Comparison of ENCODE assay signal across 1 cellular context in genomic region chr9:99377790-99378775, GRCh38.
TF ChIP-seq lines count a peak whose summit lies in the region.

No MANE protein-coding gene starts in this region.

TF ChIP-seq in HepG2, 621 proteins besides CTCF, POLR2A, EP300 and RAD21 (continued from another document and continues in another):
- TF ChIP-seq ZGPAT (CRISPR knock-in tag; IDR thresholded peaks at IDR 0.05) (no peak), TEAD3 (CRISPR knock-in tag; optimal IDR thresholded peaks at IDR 0.05; ENCODE audit: borderline replicate concordance) (peak; percentile 39), ZNF382 (CRISPR knock-in tag; IDR thresholded peaks at IDR 0.05; ENCODE audit: borderline replicate concordance) (no peak), KAT2B (IDR thresholded peaks at IDR 0.05; ENCODE audit: borderline replicate concordance, low read depth, low read length) (no peak), CREB1 (IDR thresholded peaks at IDR 0.05) (no peak), CREB1 (CRISPR knock-in tag; IDR thresholded peaks at IDR 0.05) (no peak), ZFX (CRISPR knock-in tag; IDR thresholded peaks at IDR 0.05; ENCODE audit: low read depth) (no peak), NR2F2 (IDR thresholded peaks at IDR 0.05; ENCODE audit: borderline replicate concordance, low read depth) (peak; percentile 33; the same call in 1 of the 2 replicates), NFKBIZ (CRISPR knock-in tag; IDR thresholded peaks at IDR 0.05) (no peak), ZNF160 (CRISPR knock-in tag; IDR thresholded peaks at IDR 0.05) (no peak), ZFP36 (IDR thresholded peaks at IDR 0.05; ENCODE audit: borderline replicate concordance, low read depth, low read length, partially characterized antibody) (no peak), POGK (CRISPR knock-in tag; conservative IDR thresholded peaks at IDR 0.05) (no peak), NR2C2 (CRISPR knock-in tag; IDR thresholded peaks at IDR 0.05; ENCODE audit: borderline replicate concordance) (no peak), ZMAT3 (CRISPR knock-in tag; conservative IDR thresholded peaks at IDR 0.05) (no peak), DMAP1 (CRISPR knock-in tag; IDR thresholded peaks at IDR 0.05) (no peak), ZNF670 (CRISPR knock-in tag; IDR thresholded peaks at IDR 0.05; ENCODE audit: borderline replicate concordance) (no peak), HNF4A (CRISPR knock-in tag; IDR thresholded peaks at IDR 0.05) (peak; percentile 44; the same call in 1 of the 2 replicates), SIN3B (IDR thresholded peaks at IDR 0.05; ENCODE audit: low read length) (no peak), XBP1 (CRISPR knock-in tag; IDR thresholded peaks at IDR 0.05) (no peak), ZNF333 (CRISPR knock-in tag; IDR thresholded peaks at IDR 0.05; ENCODE audit: borderline replicate concordance) (no peak), TIGD3 (CRISPR knock-in tag; IDR thresholded peaks at IDR 0.05; ENCODE audit: borderline replicate concordance) (no peak), ARID5B (CRISPR knock-in tag; IDR thresholded peaks at IDR 0.05) (no peak), MTF1 (CRISPR knock-in tag; IDR thresholded peaks at IDR 0.05) (no peak), THRA (CRISPR knock-in tag; IDR thresholded peaks at IDR 0.05; ENCODE audit: borderline replicate concordance) (peak; percentile 92; the same call in 1 of the 2 replicates), NCOA2 (CRISPR knock-in tag; IDR thresholded peaks at IDR 0.05) (peak; percentile 34; the same call in 1 of the 2 replicates), SNAI1 (CRISPR knock-in tag; IDR thresholded peaks at IDR 0.05; ENCODE audit: borderline replicate concordance) (no peak), PREB (CRISPR knock-in tag; IDR thresholded peaks at IDR 0.05) (no peak), ZNF878 (CRISPR knock-in tag; IDR thresholded peaks at IDR 0.05) (no peak), ZSCAN22 (CRISPR knock-in tag; IDR thresholded peaks at IDR 0.05) (no peak), SP140L (CRISPR knock-in tag; IDR thresholded peaks at IDR 0.05; ENCODE audit: borderline replicate concordance) (no peak), SOX5 (CRISPR knock-in tag; IDR thresholded peaks at IDR 0.05; ENCODE audit: borderline replicate concordance) (peak; percentile 42; the same call in 1 of the 2 replicates), GFI1 (CRISPR knock-in tag; IDR thresholded peaks at IDR 0.05; ENCODE audit: borderline replicate concordance) (no peak), ZNF550 (CRISPR knock-in tag; IDR thresholded peaks at IDR 0.05; ENCODE audit: borderline replicate concordance) (no peak), FOXA1 (IDR thresholded peaks at IDR 0.05) (no peak), FOXA1 (CRISPR knock-in tag; IDR thresholded peaks at IDR 0.05) (peak; percentile 39; the same call in 1 of the 2 replicates), RARA (CRISPR knock-in tag; IDR thresholded peaks at IDR 0.05) (peak; percentile 51), SMAD9 (CRISPR knock-in tag; IDR thresholded peaks at IDR 0.05) (no peak), ARID2 (CRISPR knock-in tag; IDR thresholded peaks at IDR 0.05; ENCODE audit: borderline replicate concordance) (no peak), FOXC1 (CRISPR knock-in tag; IDR thresholded peaks at IDR 0.05; ENCODE audit: borderline replicate concordance) (no peak), NRL (CRISPR knock-in tag; IDR thresholded peaks at IDR 0.05; ENCODE audit: borderline replicate concordance) (no peak), SP2 (CRISPR knock-in tag; IDR thresholded peaks at IDR 0.05) (no peak), ZNF709 (CRISPR knock-in tag; IDR thresholded peaks at IDR 0.05) (no peak), MZF1 (CRISPR knock-in tag; IDR thresholded peaks at IDR 0.05; ENCODE audit: borderline replicate concordance) (no peak), U2AF1 (optimal IDR thresholded peaks at IDR 0.05; ENCODE audit: low read depth, low read length) (no peak), ZC3H13 (CRISPR knock-in tag; IDR thresholded peaks at IDR 0.05) (no peak)
- TF ChIP-seq, protein P1, sequence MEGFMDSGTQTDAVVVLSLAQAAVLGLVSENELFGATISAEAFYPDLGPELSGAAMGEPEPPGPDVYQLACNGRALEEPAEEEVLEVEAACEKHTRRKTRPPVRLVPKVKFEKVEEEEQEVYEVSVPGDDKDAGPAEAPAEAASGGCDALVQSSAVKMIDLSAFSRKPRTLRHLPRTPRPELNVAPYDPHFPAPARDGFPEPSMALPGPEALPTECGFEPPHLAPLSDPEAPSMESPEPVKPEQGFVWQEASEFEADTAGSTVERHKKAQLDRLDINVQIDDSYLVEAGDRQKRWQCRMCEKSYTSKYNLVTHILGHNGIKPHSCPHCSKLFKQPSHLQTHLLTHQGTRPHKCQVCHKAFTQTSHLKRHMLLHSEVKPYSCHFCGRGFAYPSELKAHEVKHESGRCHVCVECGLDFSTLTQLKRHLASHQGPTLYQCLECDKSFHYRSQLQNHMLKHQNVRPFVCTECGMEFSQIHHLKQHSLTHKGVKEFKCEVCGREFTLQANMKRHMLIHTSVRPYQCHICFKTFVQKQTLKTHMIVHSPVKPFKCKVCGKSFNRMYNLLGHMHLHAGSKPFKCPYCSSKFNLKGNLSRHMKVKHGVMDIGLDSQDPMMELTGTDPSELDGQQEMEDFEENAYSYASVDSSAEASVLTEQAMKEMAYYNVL (CRISPR knock-in tag; IDR thresholded peaks at IDR 0.05; ENCODE audit: borderline replicate concordance), result peak; percentile 59; the same call in 1 of the 2 replicates
- TF ChIP-seq, protein P2, sequence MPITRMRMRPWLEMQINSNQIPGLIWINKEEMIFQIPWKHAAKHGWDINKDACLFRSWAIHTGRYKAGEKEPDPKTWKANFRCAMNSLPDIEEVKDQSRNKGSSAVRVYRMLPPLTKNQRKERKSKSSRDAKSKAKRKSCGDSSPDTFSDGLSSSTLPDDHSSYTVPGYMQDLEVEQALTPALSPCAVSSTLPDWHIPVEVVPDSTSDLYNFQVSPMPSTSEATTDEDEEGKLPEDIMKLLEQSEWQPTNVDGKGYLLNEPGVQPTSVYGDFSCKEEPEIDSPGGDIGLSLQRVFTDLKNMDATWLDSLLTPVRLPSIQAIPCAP (CRISPR knock-in tag; IDR thresholded peaks at IDR 0.05; ENCODE audit: low read depth), result no peak
- TF ChIP-seq, protein P3, sequence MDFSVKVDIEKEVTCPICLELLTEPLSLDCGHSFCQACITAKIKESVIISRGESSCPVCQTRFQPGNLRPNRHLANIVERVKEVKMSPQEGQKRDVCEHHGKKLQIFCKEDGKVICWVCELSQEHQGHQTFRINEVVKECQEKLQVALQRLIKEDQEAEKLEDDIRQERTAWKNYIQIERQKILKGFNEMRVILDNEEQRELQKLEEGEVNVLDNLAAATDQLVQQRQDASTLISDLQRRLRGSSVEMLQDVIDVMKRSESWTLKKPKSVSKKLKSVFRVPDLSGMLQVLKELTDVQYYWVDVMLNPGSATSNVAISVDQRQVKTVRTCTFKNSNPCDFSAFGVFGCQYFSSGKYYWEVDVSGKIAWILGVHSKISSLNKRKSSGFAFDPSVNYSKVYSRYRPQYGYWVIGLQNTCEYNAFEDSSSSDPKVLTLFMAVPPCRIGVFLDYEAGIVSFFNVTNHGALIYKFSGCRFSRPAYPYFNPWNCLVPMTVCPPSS (IDR thresholded peaks at IDR 0.05), result no peak
- TF ChIP-seq, protein P4, sequence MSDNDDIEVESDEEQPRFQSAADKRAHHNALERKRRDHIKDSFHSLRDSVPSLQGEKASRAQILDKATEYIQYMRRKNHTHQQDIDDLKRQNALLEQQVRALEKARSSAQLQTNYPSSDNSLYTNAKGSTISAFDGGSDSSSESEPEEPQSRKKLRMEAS (IDR thresholded peaks at IDR 0.05), result no peak
- TF ChIP-seq, protein P5, sequence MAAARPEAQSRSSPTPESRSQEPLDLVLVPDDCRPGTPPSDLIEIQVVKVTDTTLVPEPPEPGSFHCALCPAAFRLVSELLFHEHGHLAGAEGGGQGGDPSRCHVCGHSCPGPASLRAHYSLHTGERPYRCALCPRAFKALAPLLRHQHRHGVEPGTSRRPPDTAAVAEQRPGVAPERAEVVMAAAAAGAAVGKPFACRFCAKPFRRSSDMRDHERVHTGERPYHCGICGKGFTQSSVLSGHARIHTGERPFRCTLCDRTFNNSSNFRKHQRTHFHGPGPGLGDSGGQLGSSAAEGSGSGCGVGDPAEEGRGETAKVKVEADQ (CRISPR knock-in tag; IDR thresholded peaks at IDR 0.05; ENCODE audit: borderline replicate concordance), result no peak
- TF ChIP-seq, protein P6, sequence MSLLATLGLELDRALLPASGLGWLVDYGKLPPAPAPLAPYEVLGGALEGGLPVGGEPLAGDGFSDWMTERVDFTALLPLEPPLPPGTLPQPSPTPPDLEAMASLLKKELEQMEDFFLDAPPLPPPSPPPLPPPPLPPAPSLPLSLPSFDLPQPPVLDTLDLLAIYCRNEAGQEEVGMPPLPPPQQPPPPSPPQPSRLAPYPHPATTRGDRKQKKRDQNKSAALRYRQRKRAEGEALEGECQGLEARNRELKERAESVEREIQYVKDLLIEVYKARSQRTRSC (CRISPR knock-in tag; IDR thresholded peaks at IDR 0.05; ENCODE audit: low read depth), result no peak
